Comparison of ENCODE assay signal across 9 cellular contexts in the genomic region with DNA sequence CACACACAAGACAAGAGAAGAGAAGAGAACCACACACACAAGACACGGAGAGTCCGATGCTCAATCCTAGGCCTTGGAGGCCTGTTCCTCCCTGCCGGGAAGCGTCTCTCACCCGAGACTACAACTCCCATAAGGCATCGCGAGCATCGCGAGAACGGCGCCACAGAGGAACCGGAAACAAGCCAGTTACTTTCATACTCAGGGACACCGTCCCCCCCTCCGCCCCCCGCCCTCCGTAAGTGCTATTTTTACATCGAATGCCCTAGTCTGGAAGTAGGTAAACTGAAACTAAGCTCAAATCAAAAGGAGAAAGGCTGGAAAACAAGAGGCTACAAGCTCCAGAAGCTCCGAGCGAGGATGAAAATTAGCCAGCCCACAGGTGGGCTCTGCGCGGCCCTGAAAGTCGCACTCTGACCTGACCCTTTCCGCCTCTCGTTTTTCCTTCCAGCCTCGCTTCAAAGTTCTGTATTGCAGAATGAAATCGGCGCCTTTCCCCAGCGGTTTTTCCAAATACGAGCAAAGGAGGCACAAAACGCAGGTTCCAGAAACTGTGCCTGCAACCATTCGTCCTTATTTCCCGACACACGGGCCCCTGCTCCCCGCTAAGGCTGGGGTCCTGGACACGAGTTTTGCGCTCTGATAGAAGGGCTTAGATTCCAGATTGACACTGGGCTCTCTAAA. TPM values are rescaled to one million over a fixed set of nuclear protein-coding genes. Genes with fewer than 3 reads are reported as not detected.
A peak's percentile ranks its signal among the peaks of the same experiment; 100 is the strongest.
DNase-seq lines count a peak whose midpoint lies in the region; ATAC-seq, FAIRE-seq and TF ChIP-seq lines count a peak whose summit lies in the region.
"Had no signal": no experiment of that assay in that cellular context is flagged by ENCODE, and none has a peak within 500 bp of the region (broad histone marks: within the 10 kb centered on the region; RNA-seq: fewer than 3 reads in every experiment).

No MANE protein-coding gene starts in this region.

- H3K4me3 ChIP-seq in BE2C (ENCODE audit: low read depth, low read length) = peak overlapping the region; percentile 94
- H3K4me3 ChIP-seq in colonic mucosa = peak overlapping the region; percentile 58

- peak; percentile 97 for FAIRE-seq in GM19239 (lab: Jason Lieb, UNC)
- FAIRE-seq: endometrium had no signal

- H3K9me3 ChIP-seq in BE2C = no peaks in the 10 kb centered on the region
- no peaks in the 10 kb centered on the region for H3K9me3 ChIP-seq in colonic mucosa

- peak overlapping the region; percentile 96 for H3K27ac ChIP-seq in colonic mucosa

- H3K9ac ChIP-seq in colonic mucosa (ENCODE audit: low read depth in 2 of 2, low read length in 2 of 2) = peak overlapping the region; percentile 74 to 96

- intact Hi-C loops in colonic mucosa (cut with DNase I) (loop anchor here (10.0 kb wide), 1 partner anchor 215 kb away; no protein-coding TSS in a partner anchor), left colon (cut with DNase I, micrococcal nuclease) (loop anchor here in 1 of 2 donors (10.0 kb wide), 1 partner anchor 305 kb away; no protein-coding TSS in a partner anchor)

- DNase-seq in BE2C (peak; percentile 92), GM19239 (ENCODE audit: insufficient read length, low spot score) (peak; percentile 78), NCI-H510A treated with DMSO at 0.1 percent for 48 hours (lab: John Stamatoyannopoulos, UW) (peak; percentile 91), colonic mucosa (peak; percentile 99), left colon (peak; percentile 95 to 97)
- peak; percentile 90 to 96 for DNase-seq in activated CD4-positive, alpha-beta T cell treated with anti-CD3 and anti-CD28 coated beads for 4 hours
- peak; percentile 88 to 91 for DNase-seq in stimulated activated CD4-positive, alpha-beta T cell treated with anti-CD3 and anti-CD28 coated beads, Interleukin-1b, Interleukin-23, amount 100 ng/mL, for 4 hours (ENCODE audit: low read depth in 2 of 2)

- H3K36me3 ChIP-seq in BE2C = no peaks in the 10 kb centered on the region
- H3K36me3 ChIP-seq in colonic mucosa = no peaks in the 10 kb centered on the region

- no peak for TF ChIP-seq CTCF in BE2C (IDR thresholded peaks at IDR 0.05; ENCODE audit: low read depth, low read length)
- TF ChIP-seq CTCF in colonic mucosa (IDR thresholded peaks at IDR 0.05) = no peak

- ATAC-seq in HG03442 (IDR thresholded peaks at IDR 0.05; ENCODE audit: unreplicated experiment) (peak; percentile 97), left colon (peak; percentile 94)

- H3K27me3 ChIP-seq in BE2C (no peaks in the 10 kb centered on the region), colonic mucosa (no peaks in the 10 kb centered on the region)

- no peaks in the 10 kb centered on the region for H3K4me1 ChIP-seq in BE2C
- no peaks in the 10 kb centered on the region for H3K4me1 ChIP-seq in colonic mucosa

RNA-seq across cellular contexts. Expression of a gene that starts 11.5 kb away (rescaled TPM):
- polyA plus RNA-seq in BE2C (2012; ENCODE audit: insufficient read depth, insufficient read length, low read depth) = 33.6 TPM
- total RNA-seq in colonic mucosa = 10 to 100 TPM in 1 of 2 donors, 1 to 10 TPM in 1; 6.9 to 10.2 TPM
- 10 to 100 TPM; 10.7 TPM for total RNA-seq in left colon

RNA-seq across cellular contexts. Expression of a gene that starts 35.0 kb away (rescaled TPM):
- polyA plus RNA-seq in BE2C (2012; ENCODE audit: insufficient read depth, insufficient read length, low read depth) = 18.1 TPM
- total RNA-seq in colonic mucosa (10 to 100 TPM; 11.7 to 20.4 TPM), left colon (10 to 100 TPM; 14.3 to 20.9 TPM)

Comparison
In these comparisons a context has a peak if more than half of its experiments do, and no peak if none do; other contexts are left out.
1. Peak in every context shown above with its lines: DNase-seq, ATAC-seq, H3K4me3 ChIP-seq and H3K27ac ChIP-seq.